ENCODE assay signal across 22 cellular contexts in genomic region chr4:176539091-176539784, GRCh38.
"Had no signal": no experiment of that assay in that cellular context is flagged by ENCODE, and none has a peak within 500 bp of the region (broad histone marks: within the 10 kb centered on the region; RNA-seq: fewer than 3 reads in every experiment).

No MANE protein-coding gene starts in this region.

- ATAC-seq: activated T-cell treated with anti-CD3 and anti-CD28 coated beads, Interleukin-2, amount 50 U/mL, for 4 hours; left colon; lower lobe of right lung; right lobe of liver; stimulated activated naive B cell treated with anti-CD40 and anti-IgM and Interleukin-4, amounts not matched to agents 10 μg/mL and 1 μg/mL and 100 μg/mL, for 72 hours; WTC11 had no signal

- H3K27ac Mint-ChIP-seq: activated naive CD8-positive, alpha-beta T cell treated with anti-CD3 and anti-CD28 coated beads for 36 hours; activated T-helper 2 cell treated with anti-CD3 and anti-CD28 coated beads, Interferon-gamma antibody, Interleukin-2, Interleukin-4, amounts not matched to agents 10 μg/mL and 5 μg/mL and 100 μg/mL, durations not matched to agents 14 hours and 24 hours and 36 hours; naive B cell; stimulated activated naive B cell treated with anti-CD40 and anti-IgM and Interleukin-4, amounts not matched to agents 10 μg/mL and 1 μg/mL and 100 μg/mL, for 72 hours; WTC11 had no signal

- H3K27me3 ChIP-seq: right lobe of liver, testis, uterus had no signal

- H3K4me1 ChIP-seq: lower lobe of right lung, right lobe of liver, testis, uterus had no signal

- H3K4me1 Mint-ChIP-seq: activated naive CD8-positive, alpha-beta T cell treated with anti-CD3 and anti-CD28 coated beads for 36 hours; naive B cell; stimulated activated naive B cell treated with anti-CD40 and anti-IgM and Interleukin-4, amounts not matched to agents 10 μg/mL and 1 μg/mL and 100 μg/mL, for 72 hours had no signal

- H3K27me3 Mint-ChIP-seq: activated naive CD8-positive, alpha-beta T cell treated with anti-CD3 and anti-CD28 coated beads for 36 hours; naive B cell; stimulated activated naive B cell treated with anti-CD40 and anti-IgM and Interleukin-4, amounts not matched to agents 10 μg/mL and 1 μg/mL and 100 μg/mL, for 72 hours had no signal

- H3K9me3 ChIP-seq: lower lobe of right lung, right lobe of liver, testis, uterus had no signal

- H3K4me3 ChIP-seq: lower lobe of right lung, right lobe of liver, testis, uterus had no signal

- H3K4me3 Mint-ChIP-seq: activated naive CD8-positive, alpha-beta T cell treated with anti-CD3 and anti-CD28 coated beads for 36 hours; activated T-cell treated with anti-CD3 and anti-CD28 coated beads, Interleukin-2, amount 50 U/mL, for 4 hours; naive B cell; neural crest cell; stimulated activated naive B cell treated with anti-CD40 and anti-IgM and Interleukin-4, amounts not matched to agents 10 μg/mL and 1 μg/mL and 100 μg/mL, for 72 hours; WTC11 had no signal

- H3K36me3 ChIP-seq: lower lobe of right lung, right lobe of liver, uterus had no signal

- DNase-seq: activated CD8-positive, alpha-beta memory T cell treated with anti-CD3 and anti-CD28 coated beads, Interleukin-2, amount 50 U/mL, for 48 hours; activated naive CD4-positive, alpha-beta T cell treated with Interleukin-2 at 50 U/mL for 16 hours; activated naive CD8-positive, alpha-beta T cell treated with anti-CD3 and anti-CD28 coated beads for 36 hours; activated T-cell treated with anti-CD3 and anti-CD28 coated beads, Interleukin-2, amount 50 U/mL, for 4 hours; glutamatergic neuron; hypothalamus; left colon; lower lobe of right lung; naive B cell; occipital lobe; posterior cingulate gyrus; right lobe of liver; small intestine; stimulated activated CD4-positive, alpha-beta T cell treated with anti-CD3 and anti-CD28 coated beads, Interleukin-2, amount 100 ng/mL, for 48 hours; stimulated activated CD8-positive, alpha-beta memory T cell treated with anti-CD3 and anti-CD28 coated beads, Interleukin-4, amount 100 ng/mL, for 48 hours; stimulated activated naive B cell treated with anti-CD40 and anti-IgM and Interleukin-4, amounts not matched to agents 10 μg/mL and 1 μg/mL and 100 μg/mL, for 72 hours; testis; trophoblast cell; uterus had no signal

- H3K27ac ChIP-seq: lower lobe of right lung, right lobe of liver, testis, uterus had no signal

- H3K36me3 Mint-ChIP-seq: activated naive CD8-positive, alpha-beta T cell treated with anti-CD3 and anti-CD28 coated beads for 36 hours; naive B cell; stimulated activated naive B cell treated with anti-CD40 and anti-IgM and Interleukin-4, amounts not matched to agents 10 μg/mL and 1 μg/mL and 100 μg/mL, for 72 hours; WTC11 had no signal
